14 cellular contexts compared by ENCODE assay signal in the genomic region with DNA sequence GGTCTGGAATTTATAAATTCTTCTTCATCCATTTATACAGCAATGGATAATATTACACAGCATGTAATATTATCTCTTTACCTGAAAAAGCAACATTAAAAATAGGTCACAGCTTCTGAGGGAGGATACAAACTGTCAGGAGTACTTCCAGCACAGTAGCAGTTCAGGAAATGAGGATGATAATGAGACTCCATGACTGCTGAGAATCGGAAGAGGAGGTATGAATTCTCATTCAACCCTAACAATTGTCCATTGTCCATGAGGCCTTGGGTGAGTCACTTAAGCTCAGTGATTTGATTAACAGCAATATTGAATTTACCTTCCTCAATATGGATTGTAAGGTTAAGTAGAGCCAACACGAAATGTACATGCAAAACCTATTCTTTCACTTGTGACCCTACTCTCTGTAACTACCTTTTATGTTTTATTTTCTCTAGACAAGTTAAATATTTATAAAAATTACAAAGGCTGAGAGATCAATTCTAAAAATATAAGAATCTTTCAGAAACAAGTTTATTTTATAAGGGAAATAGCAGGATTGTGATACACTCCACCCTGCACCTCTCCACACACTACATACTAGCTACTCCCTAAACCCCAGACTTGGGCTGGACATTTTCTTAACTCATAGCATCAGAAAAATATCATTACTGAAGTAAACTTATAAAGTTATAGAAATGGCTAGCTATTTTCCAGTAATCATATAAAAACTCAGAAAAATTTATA.
DNase-seq lines count a peak whose midpoint lies in the region; ATAC-seq, FAIRE-seq and TF ChIP-seq lines count a peak whose summit lies in the region.
"Had no signal": no experiment of that assay in that cellular context is flagged by ENCODE, and none has a peak within 500 bp of the region (broad histone marks: within the 10 kb centered on the region; RNA-seq: fewer than 3 reads in every experiment).

No MANE protein-coding gene starts in this region.

- TF ChIP-seq CTCF in bronchial epithelial cell (IDR thresholded peaks at IDR 0.05; ENCODE audit: insufficient read depth, low read length, severe bottlenecking) (no peak), keratinocyte (optimal IDR thresholded peaks at IDR 0.05 in 1 of 3, IDR thresholded peaks at IDR 0.05 in 1 of 3, conservative IDR thresholded peaks at IDR 0.05 in 1 of 3; ENCODE audit: extremely low read depth in 1 of 3, insufficient read depth in 2 of 3, low read length in 3 of 3) (no peak), dorsolateral prefrontal cortex (IDR thresholded peaks at IDR 0.05 in 54 of 56, conservative IDR thresholded peaks at IDR 0.05 in 2 of 56; ENCODE audit: low read depth in 1 of 56, partially characterized antibody in 56 of 56) (no peak)

- no peak for FAIRE-seq in bronchial epithelial cell (lab: Jason Lieb, UNC)
- FAIRE-seq in keratinocyte (lab: Jason Lieb, UNC) = peak; percentile 67
- FAIRE-seq: GM12878, RCC 7860 had no signal

- H3K27ac ChIP-seq in Karpas-422 (ENCODE audit: low read length) = peak overlapping the region; percentile 45
- H3K27ac ChIP-seq in keratinocyte (ENCODE audit: control insufficient read depth, insufficient read depth, low read length) = no peak overlapping the region
- no peak overlapping the region for H3K27ac ChIP-seq in dorsolateral prefrontal cortex
- H3K27ac ChIP-seq: neutrophil, suprapubic skin had no signal

- no peaks in the 10 kb centered on the region for H3K27me3 ChIP-seq in Karpas-422 (ENCODE audit: low read length)
- no peaks in the 10 kb centered on the region for H3K27me3 ChIP-seq in bronchial epithelial cell (ENCODE audit: control insufficient read depth, insufficient read depth, low read length)
- H3K27me3 ChIP-seq in keratinocyte (ENCODE audit: control insufficient read depth, extremely low read depth, insufficient read depth, low read length) = no peaks in the 10 kb centered on the region
- H3K27me3 ChIP-seq in dorsolateral prefrontal cortex = no peaks in the 10 kb centered on the region
- H3K27me3 ChIP-seq: neutrophil, suprapubic skin had no signal

- in situ Hi-C loops in ACHN (cut with HindIII; ENCODE audit: low pct_ligation_motif_present, low pct_unique_long_range_greater_than_20kb, low sequenced_read_pairs) = no loop called here

- H3K4me3 ChIP-seq in Karpas-422 (ENCODE audit: low read length) (no peak overlapping the region), bronchial epithelial cell (ENCODE audit: low read depth, low read length) (no peak overlapping the region), keratinocyte (ENCODE audit: control insufficient read depth in 2 of 3, extremely low read depth in 1 of 3, insufficient read depth in 2 of 3, low read depth in 1 of 3, low read length in 3 of 3) (no peak overlapping the region), dorsolateral prefrontal cortex (no peak overlapping the region)
- H3K4me3 ChIP-seq: GM12878, suprapubic skin had no signal

- H4K20me1 ChIP-seq in Karpas-422 (ENCODE audit: insufficient read depth, low read depth, low read length) (no peaks in the 10 kb centered on the region), keratinocyte (ENCODE audit: control insufficient read depth, extremely low read depth, insufficient read depth, low read length) (no peaks in the 10 kb centered on the region)

- intact Hi-C loops in dorsolateral prefrontal cortex (cut with DNase I) = no loop called here

- no peaks in the 10 kb centered on the region; the same call in 1 of the 2 replicates for H3K9me2 ChIP-seq in Karpas-422 (replicated peaks; ENCODE audit: insufficient read depth, low read length)

- dilution Hi-C loops in keratinocyte (cut with MboI; ENCODE audit: extremely low pct_ligation_motif_present, low sequenced_read_pairs) = no loop called here

- ATAC-seq in GM18870 (IDR thresholded peaks at IDR 0.05; ENCODE audit: unreplicated experiment) (no peak), GM21619 (IDR thresholded peaks at IDR 0.05; ENCODE audit: unreplicated experiment) (no peak)
- ATAC-seq: activated CD8-positive, alpha-beta T cell treated with anti-CD3 and anti-CD28 coated beads, Interleukin-2, amount 10 ng/mL, durations not matched to agents 7 days and 5 days; GM12878 had no signal

- peaks cover 29% of the 10 kb centered on the region for H3K4me1 ChIP-seq in Karpas-422 (ENCODE audit: low read length)
- no peaks in the 10 kb centered on the region for H3K4me1 ChIP-seq in keratinocyte (ENCODE audit: control insufficient read depth, extremely low read depth, insufficient read depth, low read length)

- H3K4me2 ChIP-seq in Karpas-422 (ENCODE audit: low read depth, low read length, poor library complexity, severe bottlenecking) (no peak overlapping the region), keratinocyte (ENCODE audit: control insufficient read depth, extremely low read depth, insufficient read depth, low read depth, low read length) (no peak overlapping the region)

- peak; percentile 6 for DNase-seq in COLO829 (ENCODE audit: low spot score)
- no peak for DNase-seq in Karpas-422
- DNase-seq in bronchial epithelial cell (ENCODE audit: low read depth) = peak; percentile 19
- DNase-seq in keratinocyte (ENCODE audit: low read depth, low spot score) = no peak
- DNase-seq in dorsolateral prefrontal cortex = no peak
- DNase-seq in ACHN = no peak
- DNase-seq: activated CD8-positive, alpha-beta T cell treated with anti-CD3 and anti-CD28 coated beads, Interleukin-2, amount 10 ng/mL, durations not matched to agents 7 days and 5 days; NCI-H1694 had no signal

- H3K9me1 ChIP-seq in keratinocyte (ENCODE audit: control insufficient read depth, extremely low read depth, insufficient read depth, low read length) = no peaks in the 10 kb centered on the region

- no peak overlapping the region for H3K9ac ChIP-seq in Karpas-422 (ENCODE audit: low read length)
- H3K9ac ChIP-seq in keratinocyte (ENCODE audit: control insufficient read depth, extremely low read depth, insufficient read depth, low read length) = no peak overlapping the region

- H3K36me3 ChIP-seq in Karpas-422 (ENCODE audit: insufficient read depth, low read length) (no peaks in the 10 kb centered on the region), bronchial epithelial cell (ENCODE audit: control insufficient read depth, insufficient read depth, low read length) (no peaks in the 10 kb centered on the region), keratinocyte (ENCODE audit: control insufficient read depth in 2 of 2, extremely low read depth in 1 of 2, insufficient read depth in 2 of 2, low read length in 2 of 2) (no peaks in the 10 kb centered on the region)
- H3K36me3 ChIP-seq: neutrophil, suprapubic skin had no signal

- no peaks in the 10 kb centered on the region for H3K9me3 ChIP-seq in Karpas-422 (ENCODE audit: low read length)
- no peaks in the 10 kb centered on the region for H3K9me3 ChIP-seq in keratinocyte (ENCODE audit: control insufficient read depth, low read depth, low read length)
- H3K9me3 ChIP-seq: neutrophil, suprapubic skin had no signal

- H3K79me2 ChIP-seq in Karpas-422 (ENCODE audit: low read length) (peaks cover 63% of the 10 kb centered on the region), keratinocyte (ENCODE audit: control insufficient read depth, insufficient read depth, low read length) (no peaks in the 10 kb centered on the region)

- H2AFZ ChIP-seq in Karpas-422 (ENCODE audit: low read length) = no peak overlapping the region
- H2AFZ ChIP-seq in keratinocyte (ENCODE audit: control insufficient read depth, low read length) = no peak overlapping the region

Comparison
In these comparisons a context has a peak if more than half of its experiments do, and no peak if none do; other contexts are left out.
1. DNase-seq: peak in COLO829 (single experiment) and bronchial epithelial cell (single experiment); none in Karpas-422 (single experiment), keratinocyte (single experiment), dorsolateral prefrontal cortex (0 of 10) and ACHN (single experiment).